ENCODE assay signal across 10 cellular contexts in the genomic region with DNA sequence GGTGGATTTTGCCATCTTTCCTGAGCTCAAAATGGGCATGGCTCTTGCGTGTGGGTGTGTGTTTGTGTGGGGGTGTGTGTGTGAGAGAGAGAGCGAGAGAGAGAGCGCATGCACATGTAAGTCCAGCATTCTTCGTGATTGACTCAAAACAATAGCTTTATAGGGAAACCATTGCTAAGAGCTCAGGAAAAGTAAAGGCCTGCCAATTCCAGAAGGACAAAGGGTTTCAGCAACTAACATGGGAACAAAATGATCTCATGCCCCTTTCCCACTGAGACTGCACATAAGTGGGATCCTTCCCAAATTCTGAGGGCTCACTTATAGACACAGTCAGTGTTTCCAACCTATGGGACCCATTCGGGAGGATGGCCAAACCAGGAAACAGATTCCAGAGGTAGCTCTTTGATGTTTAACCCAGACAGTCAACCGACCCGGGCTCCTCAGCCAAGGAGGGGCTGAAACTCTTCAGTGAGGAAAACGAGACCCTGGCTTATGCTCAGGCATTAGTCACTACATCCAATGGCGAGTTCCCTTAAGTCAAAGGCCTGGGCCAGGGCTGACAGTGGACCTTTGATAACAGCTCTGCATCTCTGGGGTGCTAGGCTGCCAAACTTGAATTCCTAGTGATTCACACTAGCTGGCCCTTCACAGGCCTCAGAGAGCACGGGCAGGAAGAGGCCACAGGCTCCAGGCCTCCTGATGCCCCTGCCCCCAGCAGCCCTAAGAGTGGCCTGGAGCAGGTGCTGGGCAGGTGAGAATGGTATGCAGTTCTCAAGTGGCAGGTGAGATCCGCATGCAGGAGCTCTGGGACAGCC.
DNase-seq lines count a peak whose midpoint lies in the region; ATAC-seq and TF ChIP-seq lines count a peak whose summit lies in the region.
"Had no signal": no experiment of that assay in that cellular context is flagged by ENCODE, and none has a peak within 500 bp of the region (broad histone marks: within the 10 kb centered on the region; RNA-seq: fewer than 3 reads in every experiment).

No MANE protein-coding gene starts in this region.

- TF ChIP-seq CTCF in gastroesophageal sphincter (IDR thresholded peaks at IDR 0.05) = no peak
- no peak for TF ChIP-seq CTCF in prostate gland (IDR thresholded peaks at IDR 0.05)

- peaks cover 6 to 12% of the 10 kb centered on the region in 2 donors for H3K27me3 Mint-ChIP-seq in CD4-positive, alpha-beta memory T cell
- H3K27me3 Mint-ChIP-seq in naive thymus-derived CD8-positive, alpha-beta T cell = peaks cover 0 to 10% (median 3%) of the 10 kb centered on the region in 5 donors

- no peak overlapping the region for H3K27ac Mint-ChIP-seq in CD4-positive, alpha-beta memory T cell
- H3K27ac Mint-ChIP-seq in naive thymus-derived CD8-positive, alpha-beta T cell = no peak overlapping the region
- H3K27ac Mint-ChIP-seq: stimulated activated naive CD8-positive, alpha-beta T cell treated with anti-CD3 and anti-CD28 coated beads, Interleukin-15, Interleukin-2, amounts not matched to agents 100 ng/mL and 50 ng/mL, for 24 hours had no signal

- peaks cover 28% of the 10 kb centered on the region for H3K4me1 ChIP-seq in SJSA1 (replicated peaks)
- peaks cover 0 to 51% (median 12%) of the 10 kb centered on the region in 3 donors for H3K4me1 ChIP-seq in gastroesophageal sphincter
- H3K4me1 ChIP-seq in prostate gland (replicated peaks) = no peaks in the 10 kb centered on the region
- H3K4me1 ChIP-seq in CD4-positive, alpha-beta memory T cell (ENCODE audit: insufficient read depth, low read length) = no peaks in the 10 kb centered on the region

- TF ChIP-seq POLR2A in gastroesophageal sphincter (IDR thresholded peaks at IDR 0.05) (no peak), prostate gland (IDR thresholded peaks at IDR 0.05) (no peak)

- POLR2A ChIA-PET in CD4-positive, alpha-beta memory T cell (lab: Charles Lee; ENCODE audit: partially characterized antibody) = no interaction called here
- POLR2A ChIA-PET in naive thymus-derived CD8-positive, alpha-beta T cell (lab: Charles Lee) = no interaction called here

- H3K4me1 Mint-ChIP-seq in CD4-positive, alpha-beta memory T cell = no peaks in the 10 kb centered on the region
- no peaks in the 10 kb centered on the region for H3K4me1 Mint-ChIP-seq in naive thymus-derived CD8-positive, alpha-beta T cell

- TF ChIP-seq EP300 in gastroesophageal sphincter (IDR thresholded peaks at IDR 0.05) = no peak

- intact Hi-C loops in prostate gland (cut with DNase I) = no loop called here
- intact Hi-C loops in CD4-positive, alpha-beta memory T cell (cut with micrococcal nuclease) = no loop called here

- H3K4me3 Mint-ChIP-seq in CD4-positive, alpha-beta memory T cell = no peak overlapping the region
- H3K4me3 Mint-ChIP-seq in naive thymus-derived CD8-positive, alpha-beta T cell = no peak overlapping the region
- H3K4me3 Mint-ChIP-seq: stimulated activated naive CD8-positive, alpha-beta T cell treated with anti-CD3 and anti-CD28 coated beads, Interleukin-15, Interleukin-2, amounts not matched to agents 100 ng/mL and 50 ng/mL, for 24 hours had no signal

- no peaks in the 10 kb centered on the region for H3K36me3 Mint-ChIP-seq in CD4-positive, alpha-beta memory T cell
- H3K36me3 Mint-ChIP-seq in naive thymus-derived CD8-positive, alpha-beta T cell = no peaks in the 10 kb centered on the region

- CTCF ChIA-PET in CD4-positive, alpha-beta memory T cell (lab: Charles Lee; ENCODE audit: partially characterized antibody) = interaction anchor here (1.0 kb wide), 1 partner anchor 22 kb away, joined by 3 read pairs; no protein-coding TSS in a partner anchor

- H3K9me3 ChIP-seq in SJSA1 (replicated peaks) (no peaks in the 10 kb centered on the region), gastroesophageal sphincter (no peaks in the 10 kb centered on the region), prostate gland (no peaks in the 10 kb centered on the region)
- no peaks in the 10 kb centered on the region for H3K9me3 ChIP-seq in CD4-positive, alpha-beta memory T cell (ENCODE audit: control insufficient read depth in 1 of 2, low read length in 2 of 2)
- H3K9me3 ChIP-seq: adrenal gland had no signal

- WGBS in gastroesophageal sphincter (ENCODE audit: low coverage in 1 of 2), 2 donors = 22 to 74% methylated on average over 4 to 6 of the region's 11 CpGs
- 50% methylated on average over 11 of the region's 11 CpGs for WGBS in prostate gland

- DNase-seq in COLO668 (lab: John Stamatoyannopoulos, UW; ENCODE audit: unreplicated experiment) (peak; percentile 72), SJSA1 (ENCODE audit: low read depth in 1 of 2, low spot score in 2 of 2) (peak; percentile 65 to 77), prostate gland (ENCODE audit: low spot score) (no peak)
- DNase-seq in CD4-positive, alpha-beta memory T cell = no peak
- DNase-seq in naive thymus-derived CD8-positive, alpha-beta T cell = no peak
- no peak for DNase-seq in central memory CD4-positive, alpha-beta T cell

- H3K36me3 ChIP-seq in SJSA1 (no peaks in the 10 kb centered on the region), gastroesophageal sphincter (no peaks in the 10 kb centered on the region), prostate gland (no peaks in the 10 kb centered on the region)
- H3K36me3 ChIP-seq in CD4-positive, alpha-beta memory T cell (ENCODE audit: insufficient read depth, low read length) = no peaks in the 10 kb centered on the region
- H3K36me3 ChIP-seq: adrenal gland had no signal

- H3K9me3 Mint-ChIP-seq in CD4-positive, alpha-beta memory T cell = no peaks in the 10 kb centered on the region
- H3K9me3 Mint-ChIP-seq in naive thymus-derived CD8-positive, alpha-beta T cell = no peaks in the 10 kb centered on the region
- H3K9me3 Mint-ChIP-seq: stimulated activated naive CD8-positive, alpha-beta T cell treated with anti-CD3 and anti-CD28 coated beads, Interleukin-15, Interleukin-2, amounts not matched to agents 100 ng/mL and 50 ng/mL, for 24 hours had no signal

- no peak overlapping the region for H3K4me3 ChIP-seq in SJSA1
- no peak overlapping the region for H3K4me3 ChIP-seq in gastroesophageal sphincter
- H3K4me3 ChIP-seq in prostate gland = no peak overlapping the region
- H3K4me3 ChIP-seq in CD4-positive, alpha-beta memory T cell (ENCODE audit: low read length in 2 of 2) = no peak overlapping the region
- H3K4me3 ChIP-seq: adrenal gland had no signal

- H3K27ac ChIP-seq in SJSA1 (peak overlapping the region; percentile 81), gastroesophageal sphincter (peak overlapping the region in 3 of 4 donors; percentile 60 to 73 (median 72)), prostate gland (peak overlapping the region; percentile 1 to 21)
- H3K27ac ChIP-seq in CD4-positive, alpha-beta memory T cell (ENCODE audit: low read depth, low read length) = no peak overlapping the region

- ATAC-seq in gastroesophageal sphincter = peak; percentile 83
- no peak for ATAC-seq in naive thymus-derived CD8-positive, alpha-beta T cell
- no peak for ATAC-seq in HG02678 (IDR thresholded peaks at IDR 0.05; ENCODE audit: unreplicated experiment)

- H3K27me3 ChIP-seq in SJSA1 (replicated peaks) (no peaks in the 10 kb centered on the region), gastroesophageal sphincter (no peaks in the 10 kb centered on the region), prostate gland (replicated peaks; ENCODE audit: insufficient read depth) (no peaks in the 10 kb centered on the region)
- no peaks in the 10 kb centered on the region for H3K27me3 ChIP-seq in CD4-positive, alpha-beta memory T cell (ENCODE audit: insufficient read depth, low read length)
- H3K27me3 ChIP-seq: adrenal gland had no signal

Comparison
In these comparisons a context has a peak if more than half of its experiments do, and no peak if none do; other contexts are left out.
1. DNase-seq: peak in COLO668 (single experiment) and SJSA1 (2 of 2); none in prostate gland (single experiment), CD4-positive, alpha-beta memory T cell (0 of 5), naive thymus-derived CD8-positive, alpha-beta T cell (0 of 10) and central memory CD4-positive, alpha-beta T cell (single experiment).